27 cellular contexts compared by ENCODE assay signal in the genomic region with DNA sequence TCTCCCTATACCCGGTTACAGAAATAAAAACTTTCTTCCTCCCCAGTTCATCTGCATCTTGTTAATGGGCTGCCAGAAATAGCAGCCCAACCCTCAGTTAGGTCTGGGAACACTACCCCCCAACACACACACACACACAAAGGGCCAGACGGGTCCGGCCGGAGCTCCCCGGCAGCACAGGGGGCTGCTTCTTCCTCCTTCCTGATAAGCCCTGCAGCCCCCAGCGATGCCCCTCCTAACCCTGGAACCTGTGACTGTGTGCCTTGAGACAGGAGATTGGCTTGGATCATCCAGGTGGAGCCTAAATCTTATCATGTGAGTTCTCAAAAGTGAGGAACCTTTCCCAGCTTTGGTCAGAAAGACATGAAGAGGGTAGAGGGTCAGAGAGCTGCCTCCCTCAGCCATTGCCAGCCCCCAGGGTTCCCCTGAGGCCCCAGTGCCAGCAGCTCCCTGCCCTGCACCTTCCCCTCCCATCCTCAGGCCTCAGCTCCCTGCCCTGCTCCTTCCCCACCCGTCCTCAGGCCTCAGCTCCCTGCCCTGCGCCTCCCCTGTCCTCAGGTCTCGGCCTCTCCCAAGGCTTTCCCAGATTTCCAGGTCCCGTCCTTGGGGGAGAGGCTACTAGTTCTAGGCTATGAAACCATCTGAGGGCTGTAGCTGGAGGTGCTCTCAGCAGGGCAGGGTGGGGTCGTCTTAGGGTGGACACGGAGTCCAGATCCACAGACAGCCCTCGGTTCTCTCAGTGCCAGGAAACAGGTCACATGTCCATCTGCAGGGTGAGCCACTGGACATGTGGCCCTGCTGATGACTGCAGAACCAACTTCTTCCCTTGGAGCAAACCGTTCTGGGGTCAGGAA. TPM values are rescaled to one million over a fixed set of nuclear protein-coding genes. Genes with fewer than 3 reads are reported as not detected.
DNase-seq lines count a peak whose midpoint lies in the region; ATAC-seq, FAIRE-seq and TF ChIP-seq lines count a peak whose summit lies in the region.
"Had no signal": no experiment of that assay in that cellular context is flagged by ENCODE, and none has a peak within 500 bp of the region (broad histone marks: within the 10 kb centered on the region; RNA-seq: fewer than 3 reads in every experiment).

No MANE protein-coding gene starts in this region.

- H3K14ac ChIP-seq in H9 (ENCODE audit: insufficient read depth, low read length): no peak overlapping the region

- H2BK20ac ChIP-seq in H9 (ENCODE audit: low read depth, low read length, poor library complexity, severe bottlenecking): no peak overlapping the region

- intact Hi-C loops in activated CD4-positive, alpha-beta T cell treated with anti-CD3 and anti-CD28 coated beads, Interleukin-2, amount 10 ng/mL, durations not matched to agents 24 days and 14 days (cut with micrococcal nuclease): no loop called here
- intact Hi-C loops in posterior vena cava (cut with DNase I): loop anchor here (10.0 kb wide), 2 partner anchors 410 to 750 kb away; no protein-coding TSS in a partner anchor

- H3K18ac ChIP-seq in H9 (ENCODE audit: insufficient read length, low read depth, low read length): peak overlapping the region; percentile 61

- H4K20me1 ChIP-seq in H9 (ENCODE audit: control insufficient read depth, insufficient read depth, insufficient read length): no peaks in the 10 kb centered on the region
- H4K20me1 ChIP-seq: BLaER1 treated with 17β-estradiol and CSF1 and Interleukin-3, amounts not matched to agents 10 nM and 100 nM had no signal

- no peak overlapping the region for H2BK12ac ChIP-seq in H9 (ENCODE audit: insufficient read length, low read depth, low read length)

- H3T11ph ChIP-seq in H9 (ENCODE audit: low read length): no peak overlapping the region

- H2BK15ac ChIP-seq in H9 (ENCODE audit: low read depth, low read length): no peak overlapping the region

- no peak overlapping the region for H4K5ac ChIP-seq in H9 (ENCODE audit: insufficient read length, low read depth, low read length)

- peak; percentile 44 for DNase-seq in activated CD4-positive, alpha-beta T cell treated with anti-CD3 and anti-CD28 coated beads, Interleukin-2, amount 10 ng/mL, durations not matched to agents 24 days and 14 days
- DNase-seq in activated CD4-positive, alpha-beta T cell treated with anti-CD3 and anti-CD28 coated beads for 1 hour: no peak
- DNase-seq in H9: no peak
- DNase-seq in lung (ENCODE audit: low spot score): peak; percentile 28
- DNase-seq in posterior vena cava (ENCODE audit: low spot score): peak; percentile 66
- DNase-seq in UCSD-AML1 (lab: John Stamatoyannopoulos, UW; ENCODE audit: unreplicated experiment): no peak
- DNase-seq in D721Med (ENCODE audit: insufficient read length, low spot score): no peak
- DNase-seq: ACHN; Caco-2; CD4-positive, alpha-beta memory T cell; DND-41; GOT3; IMR-90; NCI-H1092 treated with DMSO at 0.1 percent for 48 hours; NCI-H1436 treated with DMSO at 0.1 percent for 48 hours; NCI-H2029; NCI-H2171; NCI-H526; OCI-M1 had no signal

- H2AFZ ChIP-seq in H9 (ENCODE audit: low read length): no peak overlapping the region

- H3K4me3 ChIP-seq in lung: no peak overlapping the region
- H3K4me3 ChIP-seq: BLaER1 treated with 17β-estradiol and CSF1 and Interleukin-3, amounts not matched to agents 10 nM and 100 nM; GM12878; SJSA1 had no signal

- no peak overlapping the region for H3K4me2 ChIP-seq in H9 (ENCODE audit: insufficient read depth, insufficient read length, low read length)
- H3K4me2 ChIP-seq: BLaER1 treated with 17β-estradiol and CSF1 and Interleukin-3, amounts not matched to agents 10 nM and 100 nM; KMS-11 had no signal

- H3K9me3 Mint-ChIP-seq in activated CD4-positive, alpha-beta T cell treated with anti-CD3 and anti-CD28 coated beads, Interleukin-2, amount 10 ng/mL, durations not matched to agents 24 days and 14 days: no peaks in the 10 kb centered on the region
- H3K9me3 Mint-ChIP-seq in H9: peaks cover 0 to 9% of the 10 kb centered on the region in 2 experiments; a peak in 3 of 5 replicates

- no peaks in the 10 kb centered on the region for H3K27me3 Mint-ChIP-seq in activated CD4-positive, alpha-beta T cell treated with anti-CD3 and anti-CD28 coated beads, Interleukin-2, amount 10 ng/mL, durations not matched to agents 24 days and 14 days
- H3K27me3 Mint-ChIP-seq in H9 (ENCODE audit: low read depth): peaks cover 12% of the 10 kb centered on the region

- no peak overlapping the region for H2BK5ac ChIP-seq in H9 (ENCODE audit: insufficient read length, low read length)

- H3K27me3 ChIP-seq in H9 (ENCODE audit: insufficient read depth, low read length) (no peaks in the 10 kb centered on the region), lung (ENCODE audit: control insufficient read depth, insufficient read depth) (no peaks in the 10 kb centered on the region)
- H3K27me3 ChIP-seq: BLaER1 treated with 17β-estradiol and CSF1 and Interleukin-3, amounts not matched to agents 10 nM and 100 nM had no signal

- no peaks in the 10 kb centered on the region for H3K79me2 ChIP-seq in H9 (ENCODE audit: insufficient read depth, low read length)

- H3K79me1 ChIP-seq in H9 (ENCODE audit: insufficient read depth, low read depth, low read length, poor library complexity, severe bottlenecking): no peaks in the 10 kb centered on the region

- H2BK120ac ChIP-seq in H9 (ENCODE audit: low read depth, low read length, poor library complexity, severe bottlenecking): no peak overlapping the region

- no peak for ATAC-seq in lung (ENCODE audit: insufficient read depth, low FRiP score)
- no peak for ATAC-seq in GM18511 (IDR thresholded peaks at IDR 0.05; ENCODE audit: unreplicated experiment)
- ATAC-seq: GM12878 had no signal

- H3K4me1 Mint-ChIP-seq in activated CD4-positive, alpha-beta T cell treated with anti-CD3 and anti-CD28 coated beads, Interleukin-2, amount 10 ng/mL, durations not matched to agents 24 days and 14 days: peaks cover 4% of the 10 kb centered on the region
- H3K4me1 Mint-ChIP-seq in H9: peaks cover 18 to 19% of the 10 kb centered on the region in 2 experiments

- no peak overlapping the region for H2AK5ac ChIP-seq in H9 (ENCODE audit: insufficient read length, low read length)

- H4K8ac ChIP-seq in H9 (replicated peaks; ENCODE audit: insufficient read length, low read depth, low read length): no peak overlapping the region

- H3K27ac Mint-ChIP-seq in activated CD4-positive, alpha-beta T cell treated with anti-CD3 and anti-CD28 coated beads, Interleukin-2, amount 10 ng/mL, durations not matched to agents 24 days and 14 days: no peak overlapping the region
- H3K27ac Mint-ChIP-seq in H9: no peak overlapping the region

- no peak overlapping the region for H3K4ac ChIP-seq in H9 (ENCODE audit: low read depth, low read length)

- no peak overlapping the region for H3K9ac ChIP-seq in H9 (ENCODE audit: extremely low read depth, insufficient read length, low read length)
- H3K9ac ChIP-seq: BLaER1 treated with 17β-estradiol and CSF1 and Interleukin-3, amounts not matched to agents 10 nM and 100 nM; KMS-11 had no signal

- TF ChIP-seq CTCF in H9 (conservative IDR thresholded peaks at IDR 0.05): no peak
- TF ChIP-seq CTCF in lung (IDR thresholded peaks at IDR 0.05; ENCODE audit: control extremely low read depth, extremely low read depth): no peak
- no peak for TF ChIP-seq CTCF in D721Med (IDR thresholded peaks at IDR 0.05; ENCODE audit: insufficient read depth, missing control alignments)

- H3K9me3 ChIP-seq in H9 (ENCODE audit: control insufficient read depth, low read depth, low read length) (no peaks in the 10 kb centered on the region), lung (ENCODE audit: control insufficient read depth in 2 of 2, insufficient read depth in 1 of 2, low read length in 1 of 2) (peaks cover 0 to 4% of the 10 kb centered on the region in 2 donors)
- H3K9me3 ChIP-seq: BLaER1 treated with 17β-estradiol and CSF1 and Interleukin-3, amounts not matched to agents 10 nM and 100 nM; Caco-2; SJSA1 had no signal

- no peak for FAIRE-seq in D721Med (lab: Jason Lieb, UNC)
- FAIRE-seq: GM12878, HTR-8/SVneo, RCC 7860 had no signal

- H3K4me3 Mint-ChIP-seq in activated CD4-positive, alpha-beta T cell treated with anti-CD3 and anti-CD28 coated beads, Interleukin-2, amount 10 ng/mL, durations not matched to agents 24 days and 14 days: no peak overlapping the region
- no peak overlapping the region; a peak in 1 of 5 replicates for H3K4me3 Mint-ChIP-seq in H9
- H3K4me3 Mint-ChIP-seq: CD4-positive, alpha-beta memory T cell had no signal

- no CpG with 5 or more reads among the region's 14 CpGs for WGBS in H9 (ENCODE audit: extremely low coverage, insufficient read length, low lambda C conversion rate)
- 80 to 81% methylated on average over 14 of the region's 14 CpGs for WGBS in lung, 2 donors

- no peaks in the 10 kb centered on the region for H3K23me2 ChIP-seq in H9 (ENCODE audit: insufficient read length, low read depth, low read length, poor library complexity, severe bottlenecking)

- H3K36me3 ChIP-seq in lung (ENCODE audit: control insufficient read depth in 2 of 2, insufficient read depth in 2 of 2, low read length in 2 of 2): no peaks in the 10 kb centered on the region
- H3K36me3 ChIP-seq: BLaER1 treated with 17β-estradiol and CSF1 and Interleukin-3, amounts not matched to agents 10 nM and 100 nM; SJSA1 had no signal

- H3K56ac ChIP-seq in H9 (ENCODE audit: insufficient read length, low read depth, low read length): no peak overlapping the region

- no peaks in the 10 kb centered on the region for H3K36me3 Mint-ChIP-seq in activated CD4-positive, alpha-beta T cell treated with anti-CD3 and anti-CD28 coated beads, Interleukin-2, amount 10 ng/mL, durations not matched to agents 24 days and 14 days (ENCODE audit: low read depth)
- H3K36me3 Mint-ChIP-seq in H9 (ENCODE audit: insufficient read depth in 1 of 3, low read depth in 3 of 3): 0 out of 7 replicates have a peak, but pooled peaks cover 0 to 4% (median 0%) of the 10 kb centered on the region in 3 experiments
- H3K36me3 Mint-ChIP-seq: CD4-positive, alpha-beta memory T cell had no signal

- H3K4me1 ChIP-seq in H9 (ENCODE audit: insufficient read depth, low read length): 0 out of 2 replicates have a peak, but pooled peaks cover 6% of the 10 kb centered on the region
- peaks cover 0 to 2% of the 10 kb centered on the region in 2 donors for H3K4me1 ChIP-seq in lung (ENCODE audit: control insufficient read depth in 2 of 2, insufficient read depth in 2 of 2, low read length in 2 of 2)
- H3K4me1 ChIP-seq: SJSA1 had no signal

- H3K23ac ChIP-seq in H9 (ENCODE audit: insufficient read length, low read depth, low read length): no peak overlapping the region

- H3K27ac ChIP-seq in H9 (ENCODE audit: insufficient read length, low read depth, low read length) (no peak overlapping the region), lung (ENCODE audit: low read depth in 1 of 2, low read length in 1 of 2) (no peak overlapping the region)
- H3K27ac ChIP-seq: 22Rv1; BLaER1 treated with 17β-estradiol and CSF1 and Interleukin-3, amounts not matched to agents 10 nM and 100 nM; KMS-11; SJSA1 had no signal

- H4K91ac ChIP-seq in H9 (ENCODE audit: insufficient read length, low read depth, low read length): no peak overlapping the region

RNA-seq across cellular contexts. Expression of gene CST7, which starts 34.5 kb away (rescaled TPM):
- 115 and 117 TPM in 2 replicates for total RNA-seq in activated CD4-positive, alpha-beta T cell treated with anti-CD3 and anti-CD28 coated beads, Interleukin-2, amount 10 ng/mL, durations not matched to agents 24 days and 14 days
- total RNA-seq in H9 (2021) (not detected in 2 replicates), lung (1 to 10 TPM; 4.7 to 5.0 TPM), posterior vena cava (1 to 10 TPM; 2.5 to 3.4 TPM)
- 100 to 1,000 TPM in 1 of 2 donors, 10 to 100 TPM in 1; 11.9 to 119 TPM for polyA plus RNA-seq in lung
- total RNA-seq: Caco-2, GM12878, IMR-90, SJSA1 had no signal
- polyA plus RNA-seq: IMR-90 had no signal

Comparison
In these comparisons a context has a peak if more than half of its experiments do, and no peak if none do; other contexts are left out.
1. DNase-seq: peak in activated CD4-positive, alpha-beta T cell treated with anti-CD3 and anti-CD28 coated beads, Interleukin-2, amount 10 ng/mL, durations not matched to agents 24 days and 14 days (single experiment), lung (single experiment) and posterior vena cava (single experiment); none in activated CD4-positive, alpha-beta T cell treated with anti-CD3 and anti-CD28 coated beads for 1 hour (single experiment), H9 (single experiment), UCSD-AML1 (single experiment) and D721Med (single experiment).
2. RNA of gene CST7, which starts 34.5 kb away (total RNA-seq): 115 to 117 TPM in activated CD4-positive, alpha-beta T cell treated with anti-CD3 and anti-CD28 coated beads, Interleukin-2, amount 10 ng/mL, durations not matched to agents 24 days and 14 days; 4.7 to 5.0 TPM in lung, 2.5 to 3.4 TPM in posterior vena cava and not detected in H9; every median in the first group is over 10 times any median in the second.